ENCODE assay signal across 14 cellular contexts in genomic region chr1:23384312-23385058, GRCh38. TPM values are rescaled to one million over a fixed set of nuclear protein-coding genes. Genes with fewer than 3 reads are reported as not detected.
DNase-seq lines count a peak whose midpoint lies in the region; ATAC-seq and TF ChIP-seq lines count a peak whose summit lies in the region.
"Had no signal": no experiment of that assay in that cellular context is flagged by ENCODE, and none has a peak within 500 bp of the region (broad histone marks: within the 10 kb centered on the region; RNA-seq: fewer than 3 reads in every experiment).

No MANE protein-coding gene starts in this region.

- H3K4me2 ChIP-seq in mammary epithelial cell (ENCODE audit: insufficient read depth, low read depth, low read length), result peak overlapping the region; percentile 52

- no peak overlapping the region for H3K4me3 ChIP-seq in mammary epithelial cell (replicated peaks in 1 of 3; ENCODE audit: insufficient read depth in 1 of 3, low read depth in 2 of 3, low read length in 3 of 3)
- H3K4me3 ChIP-seq in right lobe of liver, result no peak overlapping the region

- H3K27ac ChIP-seq in C4-2B, result peak overlapping the region; percentile 14; the same call in 1 of the 2 replicates
- peak overlapping the region; percentile 19 for H3K27ac ChIP-seq in mammary epithelial cell (ENCODE audit: insufficient read depth, low read depth, low read length)
- H3K27ac ChIP-seq in right lobe of liver, result no peak overlapping the region

- H3K9me3 Mint-ChIP-seq in activated T-helper 2 cell treated with anti-CD3 and anti-CD28 coated beads, Interferon-gamma antibody, Interleukin-2, Interleukin-4, amounts not matched to agents 10 μg/mL and 5 μg/mL and 100 μg/mL, durations not matched to agents 14 hours and 24 hours and 36 hours, result no peaks in the 10 kb centered on the region
- H3K9me3 Mint-ChIP-seq: CD4-positive, alpha-beta memory T cell; central memory CD8-positive, alpha-beta T cell; natural killer cell; T-helper 2 cell treated with Interferon-gamma antibody and Interleukin-4, amounts not matched to agents 5 μg/mL and 100 μg/mL, for 36 hours had no signal

- peak overlapping the region; percentile 60 for H2AFZ ChIP-seq in mammary epithelial cell (ENCODE audit: low read depth, low read length)

- no peak for TF ChIP-seq CTCF in C4-2B (conservative IDR thresholded peaks at IDR 0.05)
- TF ChIP-seq CTCF in mammary epithelial cell (conservative IDR thresholded peaks at IDR 0.05 in 1 of 2, IDR thresholded peaks at IDR 0.05 in 1 of 2; ENCODE audit: extremely low read depth in 1 of 2, insufficient read depth in 1 of 2, low read depth in 1 of 2, low read length in 2 of 2), result no peak
- TF ChIP-seq CTCF in right lobe of liver (IDR thresholded peaks at IDR 0.05), result no peak

- no peaks in the 10 kb centered on the region for H3K27me3 ChIP-seq in mammary epithelial cell (ENCODE audit: insufficient read depth, low read length)
- H3K27me3 ChIP-seq in right lobe of liver, result no peaks in the 10 kb centered on the region

- H4K20me1 ChIP-seq in mammary epithelial cell (ENCODE audit: insufficient read depth, low read length), result no peaks in the 10 kb centered on the region

- no peaks in the 10 kb centered on the region for H3K27me3 Mint-ChIP-seq in activated T-helper 2 cell treated with anti-CD3 and anti-CD28 coated beads, Interferon-gamma antibody, Interleukin-2, Interleukin-4, amounts not matched to agents 10 μg/mL and 5 μg/mL and 100 μg/mL, durations not matched to agents 14 hours and 24 hours and 36 hours (ENCODE audit: low read depth)
- H3K27me3 Mint-ChIP-seq: CD4-positive, alpha-beta memory T cell had no signal

- TF ChIP-seq POLR2A in right lobe of liver (IDR thresholded peaks at IDR 0.05), result no peak

- no peaks in the 10 kb centered on the region for H3K79me2 ChIP-seq in mammary epithelial cell (ENCODE audit: insufficient read depth, low read length)

- H3K36me3 ChIP-seq in mammary epithelial cell (ENCODE audit: insufficient read depth, low read length) (no peaks in the 10 kb centered on the region), right lobe of liver (peaks cover 0 to 27% (median 6%) of the 10 kb centered on the region in 4 donors)

- no peaks in the 10 kb centered on the region for H3K36me3 Mint-ChIP-seq in activated T-helper 2 cell treated with anti-CD3 and anti-CD28 coated beads, Interferon-gamma antibody, Interleukin-2, Interleukin-4, amounts not matched to agents 10 μg/mL and 5 μg/mL and 100 μg/mL, durations not matched to agents 14 hours and 24 hours and 36 hours (ENCODE audit: low read depth)
- H3K36me3 Mint-ChIP-seq: natural killer cell had no signal

- H3K9me3 ChIP-seq in mammary epithelial cell (replicated peaks; ENCODE audit: insufficient read depth, low read length) (no peaks in the 10 kb centered on the region), right lobe of liver (no peaks in the 10 kb centered on the region)

- H3K4me1 ChIP-seq in mammary epithelial cell (ENCODE audit: insufficient read depth, low read length), result peaks cover 27% of the 10 kb centered on the region
- no peaks in the 10 kb centered on the region for H3K4me1 ChIP-seq in right lobe of liver

- 67% methylated on average over 9 of the region's 11 CpGs for WGBS in mammary epithelial cell (ENCODE audit: low coverage, missing lambda C conversion rate)
- WGBS in right lobe of liver (ENCODE audit: insufficient coverage, low coverage, low lambda C conversion rate, missing lambda C conversion rate), result 53% methylated on average over 9 of the region's 11 CpGs

- BruUV-seq in mammary epithelial cell (replicated peaks; lab: Mats Ljungman, UMichigan), result no TSS peak

- CTCF ChIA-PET in mammary epithelial cell (lab: Charles Lee; ENCODE audit: low non-redundant PET), result no interaction called here

- no peak overlapping the region for H3K4me3 Mint-ChIP-seq in activated T-helper 2 cell treated with anti-CD3 and anti-CD28 coated beads, Interferon-gamma antibody, Interleukin-2, Interleukin-4, amounts not matched to agents 10 μg/mL and 5 μg/mL and 100 μg/mL, durations not matched to agents 14 hours and 24 hours and 36 hours (ENCODE audit: low read depth)
- H3K4me3 Mint-ChIP-seq: CD4-positive, alpha-beta memory T cell; central memory CD8-positive, alpha-beta T cell; natural killer cell; T-helper 2 cell treated with Interferon-gamma antibody and Interleukin-4, amounts not matched to agents 5 μg/mL and 100 μg/mL, for 36 hours had no signal

- no peak overlapping the region for H3K27ac Mint-ChIP-seq in activated T-helper 2 cell treated with anti-CD3 and anti-CD28 coated beads, Interferon-gamma antibody, Interleukin-2, Interleukin-4, amounts not matched to agents 10 μg/mL and 5 μg/mL and 100 μg/mL, durations not matched to agents 14 hours and 24 hours and 36 hours
- H3K27ac Mint-ChIP-seq: natural killer cell; T-helper 2 cell treated with Interferon-gamma antibody and Interleukin-4, amounts not matched to agents 5 μg/mL and 100 μg/mL, for 36 hours had no signal

- dilution Hi-C loops in mammary epithelial cell (cut with HindIII; ENCODE audit: low sequenced_read_pairs), result loop anchor here (5.0 to 10.0 kb wide), 2 partner anchors 38 to 80 kb away; partner anchors contain the start of gene TCEA3

- H3K4me1 Mint-ChIP-seq in activated T-helper 2 cell treated with anti-CD3 and anti-CD28 coated beads, Interferon-gamma antibody, Interleukin-2, Interleukin-4, amounts not matched to agents 10 μg/mL and 5 μg/mL and 100 μg/mL, durations not matched to agents 14 hours and 24 hours and 36 hours (ENCODE audit: low read depth), result no peaks in the 10 kb centered on the region
- H3K4me1 Mint-ChIP-seq: CD4-positive, alpha-beta memory T cell; central memory CD8-positive, alpha-beta T cell; natural killer cell had no signal

- intact Hi-C loops in mammary epithelial cell (cut with micrococcal nuclease) (loop anchor here (1.0 kb wide), 1 partner anchor 19 kb away; no protein-coding TSS in a partner anchor), right lobe of liver (cut with DNase I) (no loop called here)
- intact Hi-C loops in activated T-helper 2 cell treated with anti-CD3 and anti-CD28 coated beads, Interferon-gamma antibody, Interleukin-2, Interleukin-4, amounts not matched to agents 10 μg/mL and 5 μg/mL and 100 μg/mL, durations not matched to agents 14 hours and 24 hours and 36 hours (cut with micrococcal nuclease), result no loop called here

- ATAC-seq in right lobe of liver (peak; percentile 24 to 74 (median 48)), GM21723 (IDR thresholded peaks at IDR 0.05; ENCODE audit: unreplicated experiment) (no peak)
- ATAC-seq: natural killer cell had no signal

- DNase-seq in MV-4-11 (lab: John Stamatoyannopoulos, UW) (peak; percentile 52), mammary epithelial cell (peak; percentile 77), right lobe of liver (no peak), HuH-7.5 (ENCODE audit: low spot score) (no peak), NCI-H345 treated with DMSO at 0.1 percent for 48 hours (lab: John Stamatoyannopoulos, UW; ENCODE audit: unreplicated experiment) (no peak)
- DNase-seq in activated T-helper 2 cell treated with anti-CD3 and anti-CD28 coated beads, Interferon-gamma antibody, Interleukin-2, Interleukin-4, amounts not matched to agents 10 μg/mL and 5 μg/mL and 100 μg/mL, durations not matched to agents 14 hours and 24 hours and 36 hours (ENCODE audit: low spot score), result no peak
- DNase-seq: activated T-cell treated with anti-CD3 and anti-CD28 coated beads, Interleukin-2, amount 50 U/mL, for 1 hour; CD4-positive, alpha-beta memory T cell; hypothalamus; natural killer cell had no signal

- in situ Hi-C loops in mammary epithelial cell (cut with MboI; ENCODE audit: low sequenced_read_pairs in 2 of 2), result no loop called here

- no peak overlapping the region for H3K9ac ChIP-seq in mammary epithelial cell (ENCODE audit: insufficient read depth, low read length)

RNA-seq across cellular contexts. Expression of gene ZNF436, which starts 14.8 kb away (rescaled TPM):
- 10 to 100 TPM; 12.4 to 24.8 TPM for total RNA-seq in mammary epithelial cell
- polyA plus RNA-seq in mammary epithelial cell, result 6.3 TPM
- 19.7 TPM for polyA minus RNA-seq in mammary epithelial cell
- total RNA-seq in right lobe of liver, result 1 to 10 TPM; 2.8 to 4.5 (median 3.4) TPM
- total RNA-seq in activated T-helper 2 cell treated with anti-CD3 and anti-CD28 coated beads, Interferon-gamma antibody, Interleukin-2, Interleukin-4, amounts not matched to agents 10 μg/mL and 5 μg/mL and 100 μg/mL, durations not matched to agents 14 hours and 24 hours and 36 hours, result 4.9 and 6.1 TPM in 2 replicates

RNA-seq across cellular contexts. Expression of gene TCEA3, which starts 40.1 kb away (rescaled TPM):
- total RNA-seq in mammary epithelial cell, result 1 to 10 TPM in 1 of 2 donors, under 1 TPM in 1; 0.24 to 1.5 TPM
- polyA plus RNA-seq in mammary epithelial cell, result 0.56 TPM
- not detected for polyA minus RNA-seq in mammary epithelial cell
- 10 to 100 TPM; 53.3 to 94.0 (median 63.2) TPM for total RNA-seq in right lobe of liver
- total RNA-seq in activated T-helper 2 cell treated with anti-CD3 and anti-CD28 coated beads, Interferon-gamma antibody, Interleukin-2, Interleukin-4, amounts not matched to agents 10 μg/mL and 5 μg/mL and 100 μg/mL, durations not matched to agents 14 hours and 24 hours and 36 hours, result 3.3 and 5.6 TPM in 2 replicates

RNA-seq across cellular contexts. Expression of gene HNRNPR, which starts 40.4 kb away (rescaled TPM):
- 100 to 1,000 TPM in 1 of 2 donors, 10 to 100 TPM in 1; 35.2 to 133 TPM for total RNA-seq in mammary epithelial cell
- 98.1 TPM for polyA plus RNA-seq in mammary epithelial cell
- polyA minus RNA-seq in mammary epithelial cell, result 122 TPM
- total RNA-seq in right lobe of liver, result 10 to 100 TPM; 27.5 to 44.2 (median 32.0) TPM
- 231 and 237 TPM in 2 replicates for total RNA-seq in activated T-helper 2 cell treated with anti-CD3 and anti-CD28 coated beads, Interferon-gamma antibody, Interleukin-2, Interleukin-4, amounts not matched to agents 10 μg/mL and 5 μg/mL and 100 μg/mL, durations not matched to agents 14 hours and 24 hours and 36 hours

Comparison
In these comparisons a context has a peak if more than half of its experiments do, and no peak if none do; other contexts are left out.
1. H3K27ac ChIP-seq: peak in C4-2B (single experiment) and mammary epithelial cell (single experiment); none in right lobe of liver (0 of 3).
2. DNase-seq: peak in MV-4-11 (single experiment) and mammary epithelial cell (single experiment); none in right lobe of liver (0 of 3), HuH-7.5 (single experiment), NCI-H345 treated with DMSO at 0.1 percent for 48 hours (single experiment) and activated T-helper 2 cell treated with anti-CD3 and anti-CD28 coated beads, Interferon-gamma antibody, Interleukin-2, Interleukin-4, amounts not matched to agents 10 μg/mL and 5 μg/mL and 100 μg/mL, durations not matched to agents 14 hours and 24 hours and 36 hours (single experiment).